ENCODE assay signal across 11 cellular contexts in genomic region chr2:174787485-174788205, GRCh38. TPM values are rescaled to one million over a fixed set of nuclear protein-coding genes. Genes with fewer than 3 reads are reported as not detected.
DNase-seq lines count a peak whose midpoint lies in the region; ATAC-seq and TF ChIP-seq lines count a peak whose summit lies in the region.
"Had no signal": no experiment of that assay in that cellular context is flagged by ENCODE, and none has a peak within 500 bp of the region (broad histone marks: within the 10 kb centered on the region; RNA-seq: fewer than 3 reads in every experiment).

No MANE protein-coding gene starts in this region.

- no peak for TF ChIP-seq EP300 in gastroesophageal sphincter (IDR thresholded peaks at IDR 0.05)

- H3K36me3 Mint-ChIP-seq in activated CD4-positive, alpha-beta T cell treated with anti-CD3 and anti-CD28 coated beads for 36 hours (ENCODE audit: low read depth) = no peaks in the 10 kb centered on the region
- no peaks in the 10 kb centered on the region for H3K36me3 Mint-ChIP-seq in stimulated activated effector memory CD8-positive, alpha-beta T cell treated with anti-CD3 and anti-CD28 coated beads, Interleukin-12 subunit alpha, Interleukin-12 subunit beta, amount 100 ng/mL, for 72 hours

- CTCF ChIA-PET in activated CD4-positive, alpha-beta T cell treated with anti-CD3 and anti-CD28 coated beads for 36 hours (lab: Charles Lee) = interaction anchor here (1.5 kb wide), 1 partner anchor 100 kb away, joined by 4 read pairs; no protein-coding TSS in a partner anchor
- CTCF ChIA-PET in HEK293T (lab: Yijun Ruan, JAX) = no interaction called here

- no peaks in the 10 kb centered on the region for H3K27me3 Mint-ChIP-seq in activated CD4-positive, alpha-beta T cell treated with anti-CD3 and anti-CD28 coated beads for 36 hours

- TF ChIP-seq CTCF in gastroesophageal sphincter (IDR thresholded peaks at IDR 0.05) = no peak

- peaks cover 0 to 20% (median 6%) of the 10 kb centered on the region in 3 donors for H3K4me1 ChIP-seq in gastroesophageal sphincter
- H3K4me1 ChIP-seq: Caco-2 had no signal

- no peak overlapping the region for H3K4me3 Mint-ChIP-seq in activated CD4-positive, alpha-beta T cell treated with anti-CD3 and anti-CD28 coated beads for 36 hours
- H3K4me3 Mint-ChIP-seq in stimulated activated effector memory CD8-positive, alpha-beta T cell treated with anti-CD3 and anti-CD28 coated beads, Interleukin-12 subunit alpha, Interleukin-12 subunit beta, amount 100 ng/mL, for 72 hours = no peak overlapping the region

- H3K36me3 ChIP-seq in gastroesophageal sphincter = no peaks in the 10 kb centered on the region

- peak overlapping the region in 3 of 4 donors; percentile 2 to 40 (median 33) for H3K27ac ChIP-seq in gastroesophageal sphincter

- TF ChIP-seq POLR2A in gastroesophageal sphincter (IDR thresholded peaks at IDR 0.05) = no peak

- H3K9me3 ChIP-seq in gastroesophageal sphincter = no peaks in the 10 kb centered on the region
- H3K9me3 ChIP-seq: Caco-2 had no signal

- no peaks in the 10 kb centered on the region for H3K9me3 Mint-ChIP-seq in activated CD4-positive, alpha-beta T cell treated with anti-CD3 and anti-CD28 coated beads for 36 hours (ENCODE audit: low read depth)
- no peaks in the 10 kb centered on the region for H3K9me3 Mint-ChIP-seq in stimulated activated effector memory CD8-positive, alpha-beta T cell treated with anti-CD3 and anti-CD28 coated beads, Interleukin-12 subunit alpha, Interleukin-12 subunit beta, amount 100 ng/mL, for 72 hours

- peak; percentile 26 for ATAC-seq in activated CD4-positive, alpha-beta T cell treated with anti-CD3 and anti-CD28 coated beads for 36 hours
- ATAC-seq in gastroesophageal sphincter = no peak
- peak; percentile 43 for ATAC-seq in stimulated activated effector memory CD8-positive, alpha-beta T cell treated with anti-CD3 and anti-CD28 coated beads, Interleukin-12 subunit alpha, Interleukin-12 subunit beta, amount 100 ng/mL, for 72 hours
- no peak for ATAC-seq in HG03095 (IDR thresholded peaks at IDR 0.05; ENCODE audit: unreplicated experiment)

- POLR2A ChIA-PET in activated CD4-positive, alpha-beta T cell treated with anti-CD3 and anti-CD28 coated beads for 36 hours (lab: Charles Lee) = no interaction called here
- POLR2A ChIA-PET in HEK293T (lab: Yijun Ruan, JAX) = no interaction called here

- DNase-seq in activated CD4-positive, alpha-beta T cell treated with anti-CD3 and anti-CD28 coated beads for 36 hours = peak; percentile 25
- no peak for DNase-seq in activated CD4-positive, alpha-beta T cell treated with anti-CD3 and anti-CD28 coated beads, Interleukin-2, amount 50 U/mL, for 48 hours
- DNase-seq in T1000 (lab: John Stamatoyannopoulos, UW) (peak; percentile 26), HEK293T (ENCODE audit: extremely low spot score) (no peak)
- DNase-seq in stimulated activated effector memory CD8-positive, alpha-beta T cell treated with anti-CD3 and anti-CD28 coated beads, Interleukin-12 subunit alpha, Interleukin-12 subunit beta, amount 100 ng/mL, for 72 hours (ENCODE audit: low spot score in 2 of 2) = no peak
- no peak for DNase-seq in activated CD4-positive, CD25-positive, alpha-beta regulatory T cell (lab: John Stamatoyannopoulos, UW)
- DNase-seq: NCI-H2081 treated with DMSO at 0.1 percent for 48 hours had no signal

- 44 to 46% methylated on average over 1 to 3 of the region's 5 CpGs for WGBS in gastroesophageal sphincter (ENCODE audit: low coverage in 1 of 2), 2 donors

- peak overlapping the region; percentile 78 for H3K27ac Mint-ChIP-seq in activated CD4-positive, alpha-beta T cell treated with anti-CD3 and anti-CD28 coated beads for 36 hours
- peak overlapping the region; percentile 29 for H3K27ac Mint-ChIP-seq in stimulated activated effector memory CD8-positive, alpha-beta T cell treated with anti-CD3 and anti-CD28 coated beads, Interleukin-12 subunit alpha, Interleukin-12 subunit beta, amount 100 ng/mL, for 72 hours

- no peak overlapping the region for H3K4me3 ChIP-seq in gastroesophageal sphincter

- H3K4me1 Mint-ChIP-seq in activated CD4-positive, alpha-beta T cell treated with anti-CD3 and anti-CD28 coated beads for 36 hours = peaks cover 15% of the 10 kb centered on the region
- peaks cover 7% of the 10 kb centered on the region for H3K4me1 Mint-ChIP-seq in stimulated activated effector memory CD8-positive, alpha-beta T cell treated with anti-CD3 and anti-CD28 coated beads, Interleukin-12 subunit alpha, Interleukin-12 subunit beta, amount 100 ng/mL, for 72 hours

- H3K27me3 ChIP-seq in gastroesophageal sphincter = no peaks in the 10 kb centered on the region

- intact Hi-C loops in activated CD4-positive, alpha-beta T cell treated with anti-CD3 and anti-CD28 coated beads for 36 hours (cut with DNase I, micrococcal nuclease) = no loop called here

TF ChIP-seq in HEK293T, 16 proteins besides CTCF, POLR2A, EP300 and RAD21:
- TF ChIP-seq FOXK2 (IDR thresholded peaks at IDR 0.05) (no peak), ZNF384 (IDR thresholded peaks at IDR 0.05) (no peak), PKNOX1 (IDR thresholded peaks at IDR 0.05) (no peak), SUZ12 (IDR thresholded peaks at IDR 0.05) (no peak), NFRKB (IDR thresholded peaks at IDR 0.05) (no peak), HDGF (IDR thresholded peaks at IDR 0.05; ENCODE audit: borderline replicate concordance) (no peak), SP1 (IDR thresholded peaks at IDR 0.05) (no peak), ARNT (IDR thresholded peaks at IDR 0.05) (no peak), FOXM1 (IDR thresholded peaks at IDR 0.05; ENCODE audit: borderline replicate concordance) (no peak), ELF4 (IDR thresholded peaks at IDR 0.05) (no peak), FOXA1 (IDR thresholded peaks at IDR 0.05) (no peak), TARDBP (IDR thresholded peaks at IDR 0.05) (no peak), BHLHE40 (IDR thresholded peaks at IDR 0.05; ENCODE audit: borderline replicate concordance) (no peak), L3MBTL2 (conservative IDR thresholded peaks at IDR 0.05) (no peak), CTBP1 (IDR thresholded peaks at IDR 0.05; ENCODE audit: borderline replicate concordance) (no peak), LEF1 (IDR thresholded peaks at IDR 0.05; ENCODE audit: borderline replicate concordance) (no peak)

RNA-seq across cellular contexts. Expression of gene CHRNA1, which starts 23.4 kb away (rescaled TPM):
- total RNA-seq in activated CD4-positive, alpha-beta T cell treated with anti-CD3 and anti-CD28 coated beads for 36 hours = not detected
- not detected for total RNA-seq in gastroesophageal sphincter
- total RNA-seq: Caco-2, liver had no signal

Comparison
In these comparisons a context has a peak if more than half of its experiments do, and no peak if none do; other contexts are left out.
1. DNase-seq: peak in activated CD4-positive, alpha-beta T cell treated with anti-CD3 and anti-CD28 coated beads for 36 hours (single experiment) and T1000 (single experiment); none in activated CD4-positive, alpha-beta T cell treated with anti-CD3 and anti-CD28 coated beads, Interleukin-2, amount 50 U/mL, for 48 hours (0 of 2), stimulated activated effector memory CD8-positive, alpha-beta T cell treated with anti-CD3 and anti-CD28 coated beads, Interleukin-12 subunit alpha, Interleukin-12 subunit beta, amount 100 ng/mL, for 72 hours (0 of 2), activated CD4-positive, CD25-positive, alpha-beta regulatory T cell (0 of 4) and HEK293T (single experiment).
2. ATAC-seq: peak in activated CD4-positive, alpha-beta T cell treated with anti-CD3 and anti-CD28 coated beads for 36 hours (single experiment) and stimulated activated effector memory CD8-positive, alpha-beta T cell treated with anti-CD3 and anti-CD28 coated beads, Interleukin-12 subunit alpha, Interleukin-12 subunit beta, amount 100 ng/mL, for 72 hours (single experiment); none in gastroesophageal sphincter (single experiment) and HG03095 (single experiment).